In the genomic region with DNA sequence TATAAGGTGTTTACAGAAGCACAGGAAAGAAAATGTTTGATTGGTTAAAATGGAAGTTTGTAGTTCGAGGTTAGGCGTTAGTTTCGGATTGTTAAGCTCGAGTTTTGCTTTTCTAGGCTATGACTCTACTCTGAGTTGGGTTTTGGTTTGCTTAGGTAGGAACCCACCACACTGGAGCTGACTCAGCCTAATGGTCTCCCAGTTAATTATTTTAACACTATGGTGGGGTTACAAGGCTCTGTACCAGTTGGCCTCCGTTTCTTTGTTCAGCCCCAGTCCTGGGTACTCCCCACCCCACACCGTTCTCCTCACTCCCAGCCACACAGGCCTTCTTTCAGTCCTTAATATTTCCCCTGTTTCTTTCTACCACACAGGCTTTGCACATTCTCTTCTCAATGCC, we compare ENCODE assay signal across 1 cellular context.
TF ChIP-seq lines count a peak whose summit lies in the region.

No MANE protein-coding gene starts in this region.

TF ChIP-seq in GM12878, 131 proteins besides CTCF, POLR2A, EP300 and RAD21:
- no peak for TF ChIP-seq RUNX3 (IDR thresholded peaks at IDR 0.05; ENCODE audit: low read length)
- TF ChIP-seq CBX3 (IDR thresholded peaks at IDR 0.05; ENCODE audit: borderline replicate concordance, low read depth), result no peak
- TF ChIP-seq, protein P1, sequence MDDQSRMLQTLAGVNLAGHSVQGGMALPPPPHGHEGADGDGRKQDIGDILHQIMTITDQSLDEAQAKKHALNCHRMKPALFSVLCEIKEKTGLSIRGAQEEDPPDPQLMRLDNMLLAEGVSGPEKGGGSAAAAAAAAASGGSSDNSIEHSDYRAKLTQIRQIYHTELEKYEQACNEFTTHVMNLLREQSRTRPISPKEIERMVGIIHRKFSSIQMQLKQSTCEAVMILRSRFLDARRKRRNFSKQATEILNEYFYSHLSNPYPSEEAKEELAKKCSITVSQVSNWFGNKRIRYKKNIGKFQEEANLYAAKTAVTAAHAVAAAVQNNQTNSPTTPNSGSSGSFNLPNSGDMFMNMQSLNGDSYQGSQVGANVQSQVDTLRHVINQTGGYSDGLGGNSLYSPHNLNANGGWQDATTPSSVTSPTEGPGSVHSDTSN (IDR thresholded peaks at IDR 0.05; ENCODE audit: insufficient replicate concordance, low read depth, low read length), result no peak
- TF ChIP-seq CHD1 (IDR thresholded peaks at IDR 0.05; ENCODE audit: low read depth, low read length), result no peak
- TF ChIP-seq FOXM1 (IDR thresholded peaks at IDR 0.05; ENCODE audit: low read depth, low read length), result no peak
- TF ChIP-seq, protein P2, sequence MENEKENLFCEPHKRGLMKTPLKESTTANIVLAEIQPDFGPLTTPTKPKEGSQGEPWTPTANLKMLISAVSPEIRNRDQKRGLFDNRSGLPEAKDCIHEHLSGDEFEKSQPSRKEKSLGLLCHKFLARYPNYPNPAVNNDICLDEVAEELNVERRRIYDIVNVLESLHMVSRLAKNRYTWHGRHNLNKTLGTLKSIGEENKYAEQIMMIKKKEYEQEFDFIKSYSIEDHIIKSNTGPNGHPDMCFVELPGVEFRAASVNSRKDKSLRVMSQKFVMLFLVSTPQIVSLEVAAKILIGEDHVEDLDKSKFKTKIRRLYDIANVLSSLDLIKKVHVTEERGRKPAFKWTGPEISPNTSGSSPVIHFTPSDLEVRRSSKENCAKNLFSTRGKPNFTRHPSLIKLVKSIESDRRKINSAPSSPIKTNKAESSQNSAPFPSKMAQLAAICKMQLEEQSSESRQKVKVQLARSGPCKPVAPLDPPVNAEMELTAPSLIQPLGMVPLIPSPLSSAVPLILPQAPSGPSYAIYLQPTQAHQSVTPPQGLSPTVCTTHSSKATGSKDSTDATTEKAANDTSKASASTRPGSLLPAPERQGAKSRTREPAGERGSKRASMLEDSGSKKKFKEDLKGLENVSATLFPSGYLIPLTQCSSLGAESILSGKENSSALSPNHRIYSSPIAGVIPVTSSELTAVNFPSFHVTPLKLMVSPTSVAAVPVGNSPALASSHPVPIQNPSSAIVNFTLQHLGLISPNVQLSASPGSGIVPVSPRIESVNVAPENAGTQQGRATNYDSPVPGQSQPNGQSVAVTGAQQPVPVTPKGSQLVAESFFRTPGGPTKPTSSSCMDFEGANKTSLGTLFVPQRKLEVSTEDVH (IDR thresholded peaks at IDR 0.05; ENCODE audit: low read depth, partially characterized antibody), result no peak
- TF ChIP-seq SIN3A (IDR thresholded peaks at IDR 0.05; ENCODE audit: low read depth, low read length), result no peak
- TF ChIP-seq TAF1 (IDR thresholded peaks at IDR 0.05; ENCODE audit: borderline replicate concordance, low read depth, low read length), result no peak
- TF ChIP-seq, protein P3, sequence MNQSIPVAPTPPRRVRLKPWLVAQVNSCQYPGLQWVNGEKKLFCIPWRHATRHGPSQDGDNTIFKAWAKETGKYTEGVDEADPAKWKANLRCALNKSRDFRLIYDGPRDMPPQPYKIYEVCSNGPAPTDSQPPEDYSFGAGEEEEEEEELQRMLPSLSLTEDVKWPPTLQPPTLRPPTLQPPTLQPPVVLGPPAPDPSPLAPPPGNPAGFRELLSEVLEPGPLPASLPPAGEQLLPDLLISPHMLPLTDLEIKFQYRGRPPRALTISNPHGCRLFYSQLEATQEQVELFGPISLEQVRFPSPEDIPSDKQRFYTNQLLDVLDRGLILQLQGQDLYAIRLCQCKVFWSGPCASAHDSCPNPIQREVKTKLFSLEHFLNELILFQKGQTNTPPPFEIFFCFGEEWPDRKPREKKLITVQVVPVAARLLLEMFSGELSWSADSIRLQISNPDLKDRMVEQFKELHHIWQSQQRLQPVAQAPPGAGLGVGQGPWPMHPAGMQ (IDR thresholded peaks at IDR 0.05; ENCODE audit: borderline replicate concordance), result no peak
